1 cellular context compared by ENCODE assay signal in the genomic region with DNA sequence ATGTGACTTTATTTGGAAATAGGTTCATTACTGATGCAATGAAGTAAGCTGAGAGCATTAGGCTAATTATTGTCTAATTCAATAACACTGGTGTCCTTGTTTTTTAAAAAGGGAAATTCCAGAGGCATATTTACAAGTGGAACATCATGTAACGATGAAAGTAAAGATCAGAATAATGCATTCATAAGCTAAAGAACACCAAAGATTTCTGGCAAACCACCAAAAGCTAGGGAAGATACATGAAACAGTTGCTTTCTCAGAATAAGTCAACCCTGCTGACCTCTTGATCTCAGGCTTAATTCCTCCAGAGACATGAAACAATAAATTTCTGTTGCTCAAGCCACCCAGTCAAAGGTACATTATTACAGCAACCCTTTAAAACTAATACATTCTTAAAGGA.
TF ChIP-seq lines count a peak whose summit lies in the region.

No MANE protein-coding gene starts in this region.

TF ChIP-seq in GM12878, 131 proteins besides CTCF, POLR2A, EP300 and RAD21:
- TF ChIP-seq, protein P1, sequence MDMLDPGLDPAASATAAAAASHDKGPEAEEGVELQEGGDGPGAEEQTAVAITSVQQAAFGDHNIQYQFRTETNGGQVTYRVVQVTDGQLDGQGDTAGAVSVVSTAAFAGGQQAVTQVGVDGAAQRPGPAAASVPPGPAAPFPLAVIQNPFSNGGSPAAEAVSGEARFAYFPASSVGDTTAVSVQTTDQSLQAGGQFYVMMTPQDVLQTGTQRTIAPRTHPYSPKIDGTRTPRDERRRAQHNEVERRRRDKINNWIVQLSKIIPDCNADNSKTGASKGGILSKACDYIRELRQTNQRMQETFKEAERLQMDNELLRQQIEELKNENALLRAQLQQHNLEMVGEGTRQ (IDR thresholded peaks at IDR 0.05; ENCODE audit: borderline replicate concordance, low read depth, low read length): no peak
- peak; percentile 77 for TF ChIP-seq NR2F1 (conservative IDR thresholded peaks at IDR 0.05)
